1 cellular context compared by ENCODE assay signal in genomic region chr9:88736136-88736637, GRCh38.
TF ChIP-seq lines count a peak whose summit lies in the region.

No MANE protein-coding gene starts in this region.

TF ChIP-seq in IMR-90, 13 proteins besides CTCF, POLR2A, EP300 and RAD21:
- no peak for TF ChIP-seq CHD1 (IDR thresholded peaks at IDR 0.05; ENCODE audit: low read depth, low read length)
- TF ChIP-seq BHLHE40 (IDR thresholded peaks at IDR 0.05; ENCODE audit: low read depth, low read length): no peak
- TF ChIP-seq ELK1 (IDR thresholded peaks at IDR 0.05; ENCODE audit: borderline replicate concordance, low read depth, low read length): no peak
- TF ChIP-seq SMC3 (IDR thresholded peaks at IDR 0.05; ENCODE audit: low read depth, low read length): no peak
- no peak for TF ChIP-seq MXI1 (IDR thresholded peaks at IDR 0.05; ENCODE audit: borderline replicate concordance, low read depth, low read length)
- no peak for TF ChIP-seq MAFK (IDR thresholded peaks at IDR 0.05; ENCODE audit: low read depth, low read length)
- no peak for TF ChIP-seq NFE2L2 (IDR thresholded peaks at IDR 0.05; ENCODE audit: low read depth, low read length)
- TF ChIP-seq USF2 (IDR thresholded peaks at IDR 0.05; ENCODE audit: low read depth, low read length): no peak
- TF ChIP-seq CEBPB (IDR thresholded peaks at IDR 0.05; ENCODE audit: low read depth, low read length): no peak
- no peak for TF ChIP-seq RCOR1 (IDR thresholded peaks at IDR 0.05; ENCODE audit: insufficient replicate concordance, low read length)
- no peak for TF ChIP-seq FOS (IDR thresholded peaks at IDR 0.05; ENCODE audit: low read depth, low read length)
- TF ChIP-seq MAZ (IDR thresholded peaks at IDR 0.05; ENCODE audit: borderline replicate concordance, low read depth, low read length): no peak
- TF ChIP-seq RFX5 (IDR thresholded peaks at IDR 0.05; ENCODE audit: low read depth, low read length): no peak
